ENCODE assay signal across 10 cellular contexts in the genomic region with DNA sequence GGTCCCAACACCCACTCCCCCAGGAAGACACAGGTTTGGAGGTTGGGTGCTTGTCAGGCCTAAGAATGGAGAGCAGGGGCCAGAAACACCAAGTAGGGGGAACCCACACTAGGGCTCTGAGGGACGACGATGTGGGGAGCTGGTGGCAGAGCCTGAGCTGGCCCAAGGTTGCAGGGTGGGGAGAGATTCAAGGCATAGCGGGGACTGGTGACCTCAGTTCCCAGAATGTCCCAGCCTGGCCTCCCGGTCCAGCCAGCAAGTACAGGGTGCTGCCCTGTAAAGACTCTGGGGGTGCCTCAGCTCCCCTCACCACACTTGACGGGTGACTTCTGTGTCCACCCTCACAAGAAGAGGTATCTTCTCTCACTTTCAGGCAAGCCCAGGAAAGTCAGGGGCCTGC.
"Had no signal": no experiment of that assay in that cellular context is flagged by ENCODE, and none has a peak within 500 bp of the region (broad histone marks: within the 10 kb centered on the region; RNA-seq: fewer than 3 reads in every experiment).

No MANE protein-coding gene starts in this region.

- H3K9me3 Mint-ChIP-seq: IgD-negative memory B cell had no signal

- H3K27ac ChIP-seq: KMS-11 had no signal

- H3K27ac Mint-ChIP-seq: GM23338, H9, HFFc6, IgD-negative memory B cell had no signal

- ATAC-seq: HCT116 had no signal

- H3K4me3 Mint-ChIP-seq: GM23338, H9, HFFc6, IgD-negative memory B cell had no signal

- H3K4me1 Mint-ChIP-seq: GM23338, H9, IgD-negative memory B cell had no signal

- H3K36me3 Mint-ChIP-seq: IgD-negative memory B cell had no signal

- FAIRE-seq: H1, H54, HTR-8/SVneo had no signal

- DNase-seq: H9, HFFc6, KBM-7 had no signal

- H3K9ac ChIP-seq: KMS-11 had no signal
